ENCODE assay signal across 8 cellular contexts in the genomic region with DNA sequence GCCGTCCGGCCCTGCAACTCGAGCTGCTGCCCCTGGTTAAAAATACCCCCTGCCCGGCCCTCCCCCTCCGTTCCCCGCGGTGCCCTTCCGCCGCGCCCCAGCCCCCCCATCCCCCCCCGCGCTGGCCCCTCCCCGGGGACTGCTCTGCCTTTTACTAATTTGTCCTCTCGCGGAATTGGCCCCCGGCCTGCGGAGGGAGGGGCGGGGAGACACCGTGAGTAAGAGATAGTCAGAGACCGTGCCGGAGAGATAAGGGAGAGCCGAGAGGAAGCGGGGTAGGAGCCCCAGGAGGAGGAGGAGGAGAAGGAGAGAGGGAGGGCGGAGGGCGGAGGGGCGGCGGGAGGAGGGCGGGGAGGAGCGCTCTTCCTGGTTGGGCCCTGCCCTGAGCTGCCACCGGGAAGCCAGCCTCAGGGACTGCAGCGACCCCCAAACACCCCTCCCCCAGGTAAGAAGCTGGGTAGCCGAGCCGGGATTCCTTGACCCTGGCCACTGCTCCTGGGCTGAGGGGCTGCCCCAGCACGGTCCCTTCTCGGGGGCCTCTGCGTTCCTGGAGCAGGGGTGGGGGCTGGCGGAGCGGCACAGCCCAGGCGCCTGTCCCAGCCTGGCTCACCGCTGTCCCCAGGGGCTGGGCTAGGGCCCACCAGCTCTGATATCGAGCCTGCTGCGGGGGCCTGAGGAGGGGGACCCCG. TPM values are rescaled to one million over a fixed set of nuclear protein-coding genes. Genes with fewer than 3 reads are reported as not detected.
DNase-seq lines count a peak whose midpoint lies in the region; ATAC-seq, FAIRE-seq and TF ChIP-seq lines count a peak whose summit lies in the region.

A gene (plus strand): TSS at position 360 of the 689 bp plus-strand sequence. CDS start 774 bp downstream, outside the sequence.

- H3K27ac Mint-ChIP-seq in chondrocyte (ENCODE audit: unreplicated experiment), result peak within 1 kb of the TSS; percentile 80

- H3K4me3 Mint-ChIP-seq in chondrocyte (ENCODE audit: unreplicated experiment), result peak within 1 kb of the TSS; percentile 84

- ATAC-seq in HG02938 (IDR thresholded peaks at IDR 0.05; ENCODE audit: unreplicated experiment), result peak; percentile 58

- no peaks in the 10 kb centered on the region for H3K27me3 Mint-ChIP-seq in chondrocyte (ENCODE audit: low read depth)

- H3K9me3 Mint-ChIP-seq in chondrocyte (ENCODE audit: low read depth), result no peaks in the 10 kb centered on the region

- TF ChIP-seq POLR2A in GM12891 (IDR thresholded peaks at IDR 0.05; ENCODE audit: low read depth, low read length), result no peak

- no peak for FAIRE-seq in GM12891 (lab: Jason Lieb, UNC)

- no peak for TF ChIP-seq CTCF in chondrocyte (IDR thresholded peaks at IDR 0.05)

- DNase-seq in GM12891 (ENCODE audit: insufficient read length, low spot score), result peak; percentile 79
- peak; percentile 63 for DNase-seq in NCI-H345 (lab: John Stamatoyannopoulos, UW)
- DNase-seq in activated CD4-positive, alpha-beta T cell treated with anti-CD3 and anti-CD28 coated beads for 24 hours (ENCODE audit: low read depth in 2 of 2), result peak; percentile 69 to 70
- no peak for DNase-seq in chondrocyte (ENCODE audit: low spot score)
- DNase-seq in kidney tubule cell (ENCODE audit: low spot score), result peak; percentile 98
- DNase-seq in stimulated activated CD4-positive, alpha-beta T cell treated with anti-CD3 and anti-CD28 coated beads, Interleukin-1b, Interleukin-23, amount 100 ng/mL, for 1 hour (ENCODE audit: low read depth in 2 of 2), result peak; percentile 32 to 48
- no peak for DNase-seq in superior temporal gyrus (ENCODE audit: extremely low spot score)

- H3K36me3 Mint-ChIP-seq in chondrocyte (ENCODE audit: low read depth), result peaks cover 8% of the 10 kb centered on the region

- H3K4me1 Mint-ChIP-seq in chondrocyte (ENCODE audit: low read depth), result peaks cover 17% of the 10 kb centered on the region

TF ChIP-seq in GM12891, 5 proteins besides CTCF, POLR2A, EP300 and RAD21:
- TF ChIP-seq SPI1 (IDR thresholded peaks at IDR 0.05; ENCODE audit: low read depth, low read length) (no peak), TAF1 (IDR thresholded peaks at IDR 0.05; ENCODE audit: low read depth, low read length) (no peak), POLR2AphosphoS5 (IDR thresholded peaks at IDR 0.05; ENCODE audit: low read depth, low read length) (no peak), PAX5 (IDR thresholded peaks at IDR 0.05; ENCODE audit: insufficient read depth, low read length, severe bottlenecking) (no peak), POU2F2 (IDR thresholded peaks at IDR 0.05; ENCODE audit: low read depth, low read length) (no peak)
TF ChIP-seq in GM12891: peak in this region for 0.

RNA-seq across cellular contexts. Expression of the gene that starts here (rescaled TPM):
- polyA plus RNA-seq in GM12891 (2012; ENCODE audit: low read depth, missing spikeins), result 66.6 TPM
- 120 to 130 TPM (median 127 TPM) in 3 replicates for total RNA-seq in chondrocyte

Comparison
In these comparisons a context has a peak if more than half of its experiments do, and no peak if none do; other contexts are left out.
1. DNase-seq: peak in GM12891 (single experiment), NCI-H345 (single experiment), activated CD4-positive, alpha-beta T cell treated with anti-CD3 and anti-CD28 coated beads for 24 hours (2 of 2), kidney tubule cell (single experiment) and stimulated activated CD4-positive, alpha-beta T cell treated with anti-CD3 and anti-CD28 coated beads, Interleukin-1b, Interleukin-23, amount 100 ng/mL, for 1 hour (2 of 2); none in chondrocyte (single experiment) and superior temporal gyrus (single experiment).